ENCODE assay signal across 8 cellular contexts in genomic region chr3:129280183-129280582, GRCh38. TPM values are rescaled to one million over a fixed set of nuclear protein-coding genes. Genes with fewer than 3 reads are reported as not detected.
DNase-seq lines count a peak whose midpoint lies in the region; ATAC-seq, FAIRE-seq and TF ChIP-seq lines count a peak whose summit lies in the region.

No MANE protein-coding gene starts in this region.

- H3K4me3 ChIP-seq in kidney (ENCODE audit: low read length in 2 of 2) (peak overlapping the region; percentile 60 to 84), thymus (ENCODE audit: low read length) (peak overlapping the region; percentile 95)

- H3K4me1 Mint-ChIP-seq in activated T-cell treated with anti-CD3 and anti-CD28 coated beads, Interleukin-2, amount 50 U/mL, for 4 hours (ENCODE audit: low read depth), result peaks cover 52% of the 10 kb centered on the region
- peaks cover 69% of the 10 kb centered on the region for H3K4me1 Mint-ChIP-seq in activated naive CD8-positive, alpha-beta T cell treated with anti-CD3 and anti-CD28 coated beads for 36 hours

- WGBS in thymus, result 100% methylated on average over 2 of the region's 2 CpGs

- H3K9me3 ChIP-seq in kidney (ENCODE audit: control insufficient read depth in 1 of 2, low read length in 2 of 2) (no peaks in the 10 kb centered on the region), thymus (ENCODE audit: control insufficient read depth) (no peaks in the 10 kb centered on the region)

- no peak for DNase-seq in activated T-cell treated with anti-CD3 and anti-CD28 coated beads, Interleukin-2, amount 50 U/mL, for 4 hours
- no peak for DNase-seq in activated T-cell treated with anti-CD3 and anti-CD28 coated beads, Interleukin-2, amount 50 U/mL, for 48 hours
- no peak for DNase-seq in activated naive CD8-positive, alpha-beta T cell treated with anti-CD3 and anti-CD28 coated beads for 36 hours
- DNase-seq in kidney (no peak), midbrain (lab: John Stamatoyannopoulos, UW) (no peak)
- DNase-seq in central memory CD4-positive, alpha-beta T cell, result no peak

- H3K27me3 Mint-ChIP-seq in activated T-cell treated with anti-CD3 and anti-CD28 coated beads, Interleukin-2, amount 50 U/mL, for 4 hours (ENCODE audit: low read depth), result no peaks in the 10 kb centered on the region
- H3K27me3 Mint-ChIP-seq in activated naive CD8-positive, alpha-beta T cell treated with anti-CD3 and anti-CD28 coated beads for 36 hours, result no peaks in the 10 kb centered on the region

- peak overlapping the region in 1 of 2 donors; percentile 75 for H3K9ac ChIP-seq in kidney (ENCODE audit: low read length in 2 of 2)

- peak overlapping the region; percentile 98 for H3K4me3 Mint-ChIP-seq in activated T-cell treated with anti-CD3 and anti-CD28 coated beads, Interleukin-2, amount 50 U/mL, for 4 hours
- H3K4me3 Mint-ChIP-seq in activated naive CD8-positive, alpha-beta T cell treated with anti-CD3 and anti-CD28 coated beads for 36 hours, result peak overlapping the region; percentile 96

- H3K4me1 ChIP-seq in kidney (ENCODE audit: control insufficient read depth in 1 of 2, insufficient read depth in 1 of 2, low read depth in 1 of 2, low read length in 2 of 2) (peaks cover 6 to 9% of the 10 kb centered on the region in 2 donors), thymus (ENCODE audit: control insufficient read depth, insufficient read depth, low read length) (peaks cover 24% of the 10 kb centered on the region)

- peak overlapping the region; percentile 93 for H3K27ac Mint-ChIP-seq in activated naive CD8-positive, alpha-beta T cell treated with anti-CD3 and anti-CD28 coated beads for 36 hours

- peaks cover 21% of the 10 kb centered on the region for H3K36me3 Mint-ChIP-seq in activated T-cell treated with anti-CD3 and anti-CD28 coated beads, Interleukin-2, amount 50 U/mL, for 4 hours (ENCODE audit: insufficient read depth)
- peaks cover 48% of the 10 kb centered on the region for H3K36me3 Mint-ChIP-seq in activated naive CD8-positive, alpha-beta T cell treated with anti-CD3 and anti-CD28 coated beads for 36 hours

- H3K36me3 ChIP-seq in kidney (ENCODE audit: control insufficient read depth in 1 of 2, insufficient read depth in 2 of 2, low read length in 2 of 2) (peaks cover 6 to 14% of the 10 kb centered on the region in 2 donors), thymus (ENCODE audit: control insufficient read depth, insufficient read depth) (peaks cover 10% of the 10 kb centered on the region)

- FAIRE-seq in kidney (lab: Jason Lieb, UNC), result no peak

- ATAC-seq in activated T-cell treated with anti-CD3 and anti-CD28 coated beads, Interleukin-2, amount 50 U/mL, for 4 hours, result no peak
- no peak for ATAC-seq in GM18909 (IDR thresholded peaks at IDR 0.05; ENCODE audit: poor library complexity, unreplicated experiment)

- intact Hi-C loops in kidney (cut with DNase I), result no loop called here

- H3K9me3 Mint-ChIP-seq in activated T-cell treated with anti-CD3 and anti-CD28 coated beads, Interleukin-2, amount 50 U/mL, for 4 hours, result no peaks in the 10 kb centered on the region
- no peaks in the 10 kb centered on the region for H3K9me3 Mint-ChIP-seq in activated naive CD8-positive, alpha-beta T cell treated with anti-CD3 and anti-CD28 coated beads for 36 hours

- no peak for TF ChIP-seq CTCF in kidney (IDR thresholded peaks at IDR 0.05; ENCODE audit: borderline replicate concordance, extremely low read depth, insufficient read depth)

- H3K27ac ChIP-seq in kidney (ENCODE audit: low read depth in 2 of 2, low read length in 2 of 2) (no peak overlapping the region), thymus (ENCODE audit: low read depth) (no peak overlapping the region)

- no peaks in the 10 kb centered on the region for H3K27me3 ChIP-seq in thymus (ENCODE audit: control insufficient read depth, insufficient read depth)

RNA-seq across cellular contexts. Expression of gene HMCES, which starts 1.5 kb away (rescaled TPM):
- 10 to 100 TPM; 62.3 to 74.9 (median 68.6) TPM for total RNA-seq in activated T-cell treated with anti-CD3 and anti-CD28 coated beads, Interleukin-2, amount 50 U/mL, for 4 hours
- 10 to 100 TPM; 83.6 to 83.7 TPM for total RNA-seq in activated naive CD8-positive, alpha-beta T cell treated with anti-CD3 and anti-CD28 coated beads for 36 hours
- total RNA-seq in kidney, result 40.1 TPM
- 37.4 TPM for polyA plus RNA-seq in kidney (ENCODE audit: insufficient read depth, low read depth, low replicate concordance)
- 59.4 TPM for polyA plus RNA-seq in thymus

RNA-seq across cellular contexts. Expression of gene COPG1, which starts 30.8 kb away (rescaled TPM):
- 100 to 1,000 TPM; 144 to 163 (median 151) TPM for total RNA-seq in activated T-cell treated with anti-CD3 and anti-CD28 coated beads, Interleukin-2, amount 50 U/mL, for 4 hours
- total RNA-seq in activated naive CD8-positive, alpha-beta T cell treated with anti-CD3 and anti-CD28 coated beads for 36 hours, result 100 to 1,000 TPM; 128 to 132 TPM
- total RNA-seq in kidney, result 173 TPM
- polyA plus RNA-seq in kidney (ENCODE audit: insufficient read depth, low read depth, low replicate concordance) (107 TPM), thymus (70.8 TPM)
